Comparison of ENCODE assay signal across 10 cellular contexts in genomic region chr11:110026823-110027626, GRCh38.
DNase-seq lines count a peak whose midpoint lies in the region; ATAC-seq, FAIRE-seq and TF ChIP-seq lines count a peak whose summit lies in the region.
"Had no signal": no experiment of that assay in that cellular context is flagged by ENCODE, and none has a peak within 500 bp of the region (broad histone marks: within the 10 kb centered on the region; RNA-seq: fewer than 3 reads in every experiment).

No MANE protein-coding gene starts in this region.

- H3K4me3 ChIP-seq in liver (ENCODE audit: low read depth in 1 of 3, low read length in 3 of 3) (peak overlapping the region in 1 of 3 donors; percentile 4), HepG2 (replicated peaks in 1 of 3; ENCODE audit: insufficient read depth in 1 of 3, low read depth in 2 of 3, low read length in 3 of 3) (no peak overlapping the region)

- H3K79me2 ChIP-seq in HepG2 (ENCODE audit: insufficient read depth, low read length) = no peaks in the 10 kb centered on the region

- intact Hi-C loops in HepG2 (cut with micrococcal nuclease; ENCODE audit: unreplicated experiment) = loop anchor here (5.0 kb wide), 1 partner anchor 1030 kb away; no protein-coding TSS in a partner anchor

- H3K9me3 ChIP-seq in liver (ENCODE audit: control insufficient read depth in 4 of 4, low read length in 3 of 4) (peaks cover 0 to 8% (median under 1%) of the 10 kb centered on the region in 4 donors), HepG2 (ENCODE audit: low read length) (no peaks in the 10 kb centered on the region)

- no peak overlapping the region for H3K9ac ChIP-seq in liver (ENCODE audit: low read depth in 1 of 2, low read length in 2 of 2)
- H3K9ac ChIP-seq in HepG2 (ENCODE audit: insufficient read depth, low read depth, low read length) = no peak overlapping the region

- 63% methylated on average over 2 of the region's 2 CpGs for WGBS in liver
- 0% methylated on average over 2 of the region's 2 CpGs for WGBS in HepG2 (ENCODE audit: low lambda C conversion rate)

- no peaks in the 10 kb centered on the region for H4K20me1 ChIP-seq in HepG2 (ENCODE audit: insufficient read depth, low read length)

- ATAC-seq in HepG2 = no peak
- peak; percentile 84 for ATAC-seq in HG03108 (IDR thresholded peaks at IDR 0.05; ENCODE audit: unreplicated experiment)

- no TSS peak for BruUV-seq in HepG2 (replicated peaks; lab: Mats Ljungman, UMichigan)

- H3K4me1 ChIP-seq in liver (ENCODE audit: control insufficient read depth in 4 of 4, insufficient read depth in 4 of 4, low read length in 3 of 4) (peaks cover 0 to 6% (median 3%) of the 10 kb centered on the region in 4 donors), HepG2 (ENCODE audit: insufficient read depth, low read length) (peaks cover 8% of the 10 kb centered on the region; the same call in 1 of the 2 replicates)

- DNase-seq in HepG2 (ENCODE audit: low spot score) = no peak
- no peak for DNase-seq in NCI-H1048 (lab: John Stamatoyannopoulos, UW)
- no peak for DNase-seq in NCI-H774 (lab: John Stamatoyannopoulos, UW)
- DNase-seq in D721Med (ENCODE audit: insufficient read length, low spot score) = no peak
- no peak for DNase-seq in NCI-H187 treated with DMSO at 0.1 percent for 48 hours (lab: John Stamatoyannopoulos, UW)
- DNase-seq: NCI-H446 treated with DMSO at 0.1 percent for 48 hours had no signal

- no peak for TF ChIP-seq RAD21 in liver (IDR thresholded peaks at IDR 0.05)
- no peak for TF ChIP-seq RAD21 in HepG2 (CRISPR knock-in tag; IDR thresholded peaks at IDR 0.05)

- H3K27ac ChIP-seq in liver (ENCODE audit: low read depth in 1 of 2, low read length in 2 of 2) (no peak overlapping the region), HepG2 (ENCODE audit: extremely low read length, insufficient read depth, low read length) (no peak overlapping the region), angular gyrus (ENCODE audit: low read depth, low read length) (peak overlapping the region; percentile 31)

- FAIRE-seq in HepG2 (lab: Jason Lieb, UNC) (no peak), D721Med (lab: Jason Lieb, UNC) (no peak)
- FAIRE-seq: astrocyte had no signal

- in situ Hi-C loops in HepG2 (cut with HindIII; ENCODE audit: extremely low pct_ligation_motif_present, low pct_unique_long_range_greater_than_20kb) = no loop called here

- TF ChIP-seq CTCF in liver (IDR thresholded peaks at IDR 0.05; ENCODE audit: low read depth, low read length, missing input control) (no peak), HepG2 (CRISPR knock-in tag; IDR thresholded peaks at IDR 0.05) (no peak), D721Med (IDR thresholded peaks at IDR 0.05; ENCODE audit: insufficient read depth, missing control alignments) (no peak)

- TF ChIP-seq EP300 in HepG2 (IDR thresholded peaks at IDR 0.05; ENCODE audit: low read depth in 2 of 2, low read length in 2 of 2) (no peak), HepG2 (CRISPR knock-in tag; IDR thresholded peaks at IDR 0.05; ENCODE audit: borderline replicate concordance) (no peak)

- H3K27me3 ChIP-seq in liver (ENCODE audit: control insufficient read depth in 4 of 4, insufficient read depth in 4 of 4, low read length in 3 of 4) (no peaks in the 10 kb centered on the region), HepG2 (ENCODE audit: control insufficient read depth in 1 of 2, insufficient read depth in 2 of 2, low read length in 2 of 2) (no peaks in the 10 kb centered on the region; a peak in 1 of 5 replicates)

- CTCF ChIA-PET in HepG2 (lab: Yijun Ruan, JAX; ENCODE audit: low intra/inter-chr PET ratio, low total read pairs) = no interaction called here

- POLR2A ChIA-PET in HepG2 (lab: Yijun Ruan, JAX) = no interaction called here

- H3K36me3 ChIP-seq in liver (ENCODE audit: control insufficient read depth in 4 of 4, insufficient read depth in 3 of 4, low read depth in 1 of 4, low read length in 3 of 4) (no peaks in the 10 kb centered on the region), HepG2 (replicated peaks in 1 of 2; ENCODE audit: control insufficient read depth in 1 of 2, insufficient read depth in 2 of 2, low read length in 2 of 2) (no peaks in the 10 kb centered on the region)

- H3K4me2 ChIP-seq in HepG2 (ENCODE audit: low read depth, low read length) = no peak overlapping the region

- TF ChIP-seq POLR2A in HepG2 (IDR thresholded peaks at IDR 0.05; ENCODE audit: insufficient read depth in 1 of 2, low read depth in 2 of 2, low read length in 2 of 2) = no peak

- no peak overlapping the region for H2AFZ ChIP-seq in HepG2 (ENCODE audit: low read length)

TF ChIP-seq in liver, 16 proteins besides CTCF, POLR2A, EP300 and RAD21:
- peak; percentile 65 to 80 for TF ChIP-seq HNF4A (conservative IDR thresholded peaks at IDR 0.05)
- TF ChIP-seq SP1 (IDR thresholded peaks at IDR 0.05) = peak; percentile 67
- TF ChIP-seq RXRA (IDR thresholded peaks at IDR 0.05) = peak in 1 of 2 donors; percentile 12
- TF ChIP-seq, protein P1, sequence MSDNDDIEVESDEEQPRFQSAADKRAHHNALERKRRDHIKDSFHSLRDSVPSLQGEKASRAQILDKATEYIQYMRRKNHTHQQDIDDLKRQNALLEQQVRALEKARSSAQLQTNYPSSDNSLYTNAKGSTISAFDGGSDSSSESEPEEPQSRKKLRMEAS (IDR thresholded peaks at IDR 0.05) = peak; percentile 18
- TF ChIP-seq HNF4G (IDR thresholded peaks at IDR 0.05) = peak; percentile 47
- TF ChIP-seq REST (IDR thresholded peaks at IDR 0.05) = no peak
- peak; percentile 8 for TF ChIP-seq YY1 (IDR thresholded peaks at IDR 0.05)
- no peak for TF ChIP-seq TAF1 (conservative IDR thresholded peaks at IDR 0.05)

TF ChIP-seq in HepG2, 621 proteins besides CTCF, POLR2A, EP300 and RAD21:
- TF ChIP-seq SSRP1 (CRISPR knock-in tag; IDR thresholded peaks at IDR 0.05) (no peak), CENPT (CRISPR knock-in tag; IDR thresholded peaks at IDR 0.05; ENCODE audit: low read depth) (no peak), HOXD1 (CRISPR knock-in tag; IDR thresholded peaks at IDR 0.05) (no peak), ZBTB38 (CRISPR knock-in tag; IDR thresholded peaks at IDR 0.05) (no peak), ATRX (CRISPR knock-in tag; IDR thresholded peaks at IDR 0.05; ENCODE audit: borderline replicate concordance) (no peak)
- TF ChIP-seq, protein P2, sequence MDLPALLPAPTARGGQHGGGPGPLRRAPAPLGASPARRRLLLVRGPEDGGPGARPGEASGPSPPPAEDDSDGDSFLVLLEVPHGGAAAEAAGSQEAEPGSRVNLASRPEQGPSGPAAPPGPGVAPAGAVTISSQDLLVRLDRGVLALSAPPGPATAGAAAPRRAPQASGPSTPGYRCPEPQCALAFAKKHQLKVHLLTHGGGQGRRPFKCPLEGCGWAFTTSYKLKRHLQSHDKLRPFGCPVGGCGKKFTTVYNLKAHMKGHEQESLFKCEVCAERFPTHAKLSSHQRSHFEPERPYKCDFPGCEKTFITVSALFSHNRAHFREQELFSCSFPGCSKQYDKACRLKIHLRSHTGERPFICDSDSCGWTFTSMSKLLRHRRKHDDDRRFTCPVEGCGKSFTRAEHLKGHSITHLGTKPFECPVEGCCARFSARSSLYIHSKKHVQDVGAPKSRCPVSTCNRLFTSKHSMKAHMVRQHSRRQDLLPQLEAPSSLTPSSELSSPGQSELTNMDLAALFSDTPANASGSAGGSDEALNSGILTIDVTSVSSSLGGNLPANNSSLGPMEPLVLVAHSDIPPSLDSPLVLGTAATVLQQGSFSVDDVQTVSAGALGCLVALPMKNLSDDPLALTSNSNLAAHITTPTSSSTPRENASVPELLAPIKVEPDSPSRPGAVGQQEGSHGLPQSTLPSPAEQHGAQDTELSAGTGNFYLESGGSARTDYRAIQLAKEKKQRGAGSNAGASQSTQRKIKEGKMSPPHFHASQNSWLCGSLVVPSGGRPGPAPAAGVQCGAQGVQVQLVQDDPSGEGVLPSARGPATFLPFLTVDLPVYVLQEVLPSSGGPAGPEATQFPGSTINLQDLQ (CRISPR knock-in tag; IDR thresholded peaks at IDR 0.05) = no peak
